Comparison of ENCODE assay signal across 12 cellular contexts in the genomic region with DNA sequence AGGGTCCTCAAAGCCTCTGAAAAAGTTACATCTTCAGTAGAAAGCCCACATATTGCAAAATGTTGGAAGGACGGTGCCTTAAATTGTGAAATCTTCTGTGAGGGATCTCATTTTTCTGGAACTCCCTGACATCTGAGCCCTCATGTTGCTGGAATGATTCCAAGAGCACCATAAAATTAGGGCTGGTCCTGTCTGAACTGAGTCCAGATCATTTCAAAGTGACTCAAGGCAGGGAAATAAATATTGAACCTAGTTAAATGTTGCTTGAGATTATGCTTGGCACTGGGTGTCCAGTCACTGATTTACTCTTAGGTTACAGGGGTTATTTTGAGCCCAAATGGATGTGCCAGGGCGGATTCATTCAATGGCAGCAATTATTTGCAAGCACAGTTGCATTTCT.
DNase-seq lines count a peak whose midpoint lies in the region; ATAC-seq and TF ChIP-seq lines count a peak whose summit lies in the region.
"Had no signal": no experiment of that assay in that cellular context is flagged by ENCODE, and none has a peak within 500 bp of the region (broad histone marks: within the 10 kb centered on the region; RNA-seq: fewer than 3 reads in every experiment).

No MANE protein-coding gene starts in this region.

- H3K4me1 ChIP-seq in adrenal gland (replicated peaks in 1 of 2) (peaks cover 0 to 6% of the 10 kb centered on the region in 2 donors), uterus (no peaks in the 10 kb centered on the region)
- H3K4me1 ChIP-seq: BLaER1, spleen had no signal

- no peak for DNase-seq in Right ventricle myocardium superior
- no peak for DNase-seq in cardiac septum (ENCODE audit: low spot score)
- peak in 4 of 7 donors; percentile 11 to 51 (median 30) for DNase-seq in adrenal gland
- peak; percentile 18 for DNase-seq in kidney epithelial cell (ENCODE audit: low read depth)
- DNase-seq in uterus = peak; percentile 52 to 77
- DNase-seq in HuH-7 (ENCODE audit: low spot score) = no peak
- no peak for DNase-seq in NK-92 (lab: John Stamatoyannopoulos, UW; ENCODE audit: unreplicated experiment)
- DNase-seq in NOMO-1 (lab: John Stamatoyannopoulos, UW; ENCODE audit: unreplicated experiment in 2 of 2) = no peak
- DNase-seq: spleen; stimulated activated CD8-positive, alpha-beta memory T cell treated with anti-CD3 and anti-CD28 coated beads, Interleukin-4, amount 100 ng/mL, for 48 hours; T-helper 2 cell had no signal

- H3K9me3 ChIP-seq in adrenal gland (replicated peaks in 1 of 3) = no peaks in the 10 kb centered on the region
- H3K9me3 ChIP-seq in uterus = no peaks in the 10 kb centered on the region
- H3K9me3 ChIP-seq: BLaER1, spleen had no signal

- WGBS in adrenal gland, 4 donors = 36 to 54% (median 51%) methylated on average over 2 of the region's 2 CpGs

- intact Hi-C loops in Right ventricle myocardium superior (cut with DNase I) = no loop called here
- intact Hi-C loops in cardiac septum (cut with DNase I) = no loop called here
- intact Hi-C loops in adrenal gland (cut with DNase I) = no loop called here
- intact Hi-C loops in uterus (cut with DNase I; ENCODE audit: low total_unique reads) = loop anchor here (10.0 kb wide), 1 partner anchor 302 kb away; no protein-coding TSS in a partner anchor

- H3K27me3 ChIP-seq in adrenal gland (no peaks in the 10 kb centered on the region), kidney epithelial cell (ENCODE audit: control insufficient read depth, insufficient read depth, low read length) (no peaks in the 10 kb centered on the region), uterus (no peaks in the 10 kb centered on the region)
- H3K27me3 ChIP-seq: BLaER1, spleen had no signal

- H3K36me3 ChIP-seq in adrenal gland (replicated peaks in 1 of 2) (no peaks in the 10 kb centered on the region), kidney epithelial cell (ENCODE audit: control insufficient read depth, insufficient read depth, low read length) (no peaks in the 10 kb centered on the region), uterus (no peaks in the 10 kb centered on the region)
- H3K36me3 ChIP-seq: BLaER1, spleen had no signal

- H3K4me3 ChIP-seq in adrenal gland (no peak overlapping the region), kidney epithelial cell (ENCODE audit: low read depth, low read length) (no peak overlapping the region), uterus (no peak overlapping the region)
- H3K4me3 ChIP-seq: BLaER1, spleen had no signal

- no peak for TF ChIP-seq CTCF in adrenal gland (IDR thresholded peaks at IDR 0.05)
- TF ChIP-seq CTCF in kidney epithelial cell (IDR thresholded peaks at IDR 0.05; ENCODE audit: insufficient read depth, low read length, poor library complexity, severe bottlenecking) = no peak
- TF ChIP-seq CTCF in uterus (IDR thresholded peaks at IDR 0.05) = no peak

- ATAC-seq in Right ventricle myocardium superior (ENCODE audit: poor library complexity) = peak; percentile 53

- no peak overlapping the region for H3K27ac ChIP-seq in adrenal gland
- peak overlapping the region; percentile 82 to 87 for H3K27ac ChIP-seq in uterus
- H3K27ac ChIP-seq: BLaER1, spleen had no signal

- no peak for TF ChIP-seq POLR2A in adrenal gland (IDR thresholded peaks at IDR 0.05)
- TF ChIP-seq POLR2A in uterus (IDR thresholded peaks at IDR 0.05) = no peak

Comparison
In these comparisons a context has a peak if more than half of its experiments do, and no peak if none do; other contexts are left out.
1. DNase-seq: peak in adrenal gland (4 of 7), kidney epithelial cell (single experiment) and uterus (2 of 2); none in Right ventricle myocardium superior (single experiment), cardiac septum (single experiment), HuH-7 (single experiment), NK-92 (single experiment) and NOMO-1 (0 of 2).
2. H3K27ac ChIP-seq: peak in uterus (2 of 2); none in adrenal gland (0 of 5).